ENCODE assay signal across 8 cellular contexts in the genomic region with DNA sequence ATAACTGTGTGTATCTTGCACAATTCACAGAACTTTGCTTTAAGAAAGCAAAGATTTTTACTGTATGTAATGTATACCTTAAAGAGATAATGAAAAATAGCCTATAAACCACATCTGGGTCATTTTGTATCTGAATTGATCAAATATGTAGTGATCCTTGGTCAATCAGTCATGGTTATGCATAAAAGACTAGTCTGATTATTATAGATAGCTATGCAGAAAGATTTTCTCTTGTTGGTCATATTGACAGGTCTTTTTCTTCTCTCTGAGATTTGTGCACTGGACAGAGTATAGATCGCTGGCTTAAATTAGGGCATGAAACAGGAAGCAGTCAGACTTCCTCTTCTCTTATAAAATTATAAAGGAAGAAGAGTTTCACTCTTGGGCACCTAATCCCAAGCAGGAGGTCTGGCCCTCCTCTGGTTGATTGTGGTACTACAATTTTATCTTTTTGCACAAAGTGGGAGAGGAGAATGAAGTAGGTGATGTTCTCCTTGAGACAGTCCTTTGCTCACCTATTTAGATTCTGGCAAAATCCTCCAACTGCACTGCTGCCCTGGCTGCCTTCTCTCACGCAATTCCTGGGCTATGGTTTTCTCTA.
DNase-seq lines count a peak whose midpoint lies in the region; ATAC-seq, FAIRE-seq and TF ChIP-seq lines count a peak whose summit lies in the region.

No MANE protein-coding gene starts in this region.

- no peak for FAIRE-seq in urothelium cell line (lab: Jason Lieb, UNC)

- peak; percentile 94 for ATAC-seq in HG02759 (IDR thresholded peaks at IDR 0.05; ENCODE audit: unreplicated experiment)

- DNase-seq in AG04450 (ENCODE audit: low read depth, low spot score) = peak; percentile 6
- DNase-seq in GM13977 (ENCODE audit: low spot score) = peak; percentile 8
- peak; percentile 79 for DNase-seq in MV-4-11 (lab: John Stamatoyannopoulos, UW)
- peak; percentile 50 for DNase-seq in astrocyte of the hippocampus (ENCODE audit: low read depth, low spot score)
- DNase-seq in inferior parietal cortex (ENCODE audit: extremely low spot score) = peak; percentile 66
- DNase-seq in urothelium cell line (ENCODE audit: low spot score) = peak; percentile 33
- DNase-seq in COR-L47 (lab: John Stamatoyannopoulos, UW) = no peak

- TF ChIP-seq CTCF in AG04450 (IDR thresholded peaks at IDR 0.05; ENCODE audit: low read depth, low read length) (peak; percentile 70), GM13977 (IDR thresholded peaks at IDR 0.05; ENCODE audit: extremely low read depth, insufficient read depth, missing control alignments) (peak; percentile 72)

- H3K27me3 ChIP-seq in AG04450 (ENCODE audit: control insufficient read depth, insufficient read depth, low read length) = no peaks in the 10 kb centered on the region

- H3K4me3 ChIP-seq in AG04450 (ENCODE audit: low read depth, low read length) = no peak overlapping the region

- H3K27ac ChIP-seq in AG04450 (ENCODE audit: low read depth, low read length) = no peak overlapping the region

- POLR2A ChIA-PET in AG04450 (lab: Yijun Ruan, JAX) = no interaction called here

- in situ Hi-C loops in GM13977 (cut with MboI; ENCODE audit: low pct_unique_long_range_greater_than_20kb, low sequenced_read_pairs, unreplicated experiment) = loop anchor here (25.0 kb wide), 1 partner anchor 475 kb away; no protein-coding TSS in a partner anchor

- CTCF ChIA-PET in AG04450 (lab: Charles Lee) = interaction anchor here (0.7 to 1.5 kb wide), 7 partner anchors 16 to 481 kb away, joined by 3 to 6 read pairs (median 4); no protein-coding TSS in a partner anchor

- H3K9me3 ChIP-seq in AG04450 (ENCODE audit: control insufficient read depth, insufficient read depth, low read length) = no peaks in the 10 kb centered on the region
